Comparison of ENCODE assay signal across 21 cellular contexts in the genomic region with DNA sequence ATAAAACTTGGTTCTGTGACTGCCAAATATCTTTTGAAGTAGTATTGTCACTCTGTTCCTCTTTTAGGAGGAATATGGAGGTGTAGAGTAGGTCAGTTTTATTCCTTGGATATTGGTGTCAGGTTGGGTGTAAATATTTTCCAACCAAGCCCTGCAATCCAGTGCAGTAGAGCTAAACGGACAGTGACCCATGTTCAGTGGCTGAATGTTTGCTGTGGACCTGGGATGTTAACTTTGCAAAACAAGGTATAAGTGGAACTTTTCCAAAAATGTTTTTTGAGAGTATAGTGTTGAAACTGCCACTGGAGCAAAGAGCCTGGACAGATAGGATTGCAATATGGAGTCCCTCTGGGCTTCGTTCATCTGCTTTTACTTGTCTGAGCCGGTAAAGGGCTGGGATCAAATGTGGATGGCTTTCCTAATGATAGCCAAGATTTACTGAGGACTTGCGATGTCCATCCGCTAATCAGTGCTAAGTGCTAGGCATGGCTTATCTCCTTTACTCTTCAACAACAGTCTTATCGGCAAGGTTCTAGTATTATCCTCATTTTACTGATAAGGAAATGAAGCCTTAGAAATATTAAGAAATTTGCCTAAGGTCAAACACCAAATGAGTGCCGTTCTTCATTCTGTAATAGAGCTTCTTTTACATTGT.
"Had no signal": no experiment of that assay in that cellular context is flagged by ENCODE, and none has a peak within 500 bp of the region (broad histone marks: within the 10 kb centered on the region; RNA-seq: fewer than 3 reads in every experiment).

No MANE protein-coding gene starts in this region.

- H3K36me3 ChIP-seq: gastrocnemius medialis, left lung, lower lobe of right lung, right atrium auricular region, stomach, thoracic aorta, transverse colon had no signal

- H3K27me3 Mint-ChIP-seq: memory B cell, naive B cell had no signal

- H3K9me3 Mint-ChIP-seq: memory B cell had no signal

- H3K27ac Mint-ChIP-seq: memory B cell had no signal

- H3K9me3 ChIP-seq: gastrocnemius medialis, left lung, lower lobe of right lung, right atrium auricular region, stomach, thoracic aorta, transverse colon had no signal

- H3K36me3 Mint-ChIP-seq: memory B cell, naive B cell had no signal

- DNase-seq: cortex of kidney; dorsolateral prefrontal cortex; effector CD8-positive, alpha-beta T cell; gastrocnemius medialis; glutamatergic neuron; islet precursor cell; left lung; lower lobe of right lung; naive B cell; posterior cingulate gyrus; small intestine; stimulated activated CD4-positive, alpha-beta T cell treated with anti-CD3 and anti-CD28 coated beads, Interleukin-12 subunit alpha, Interleukin-12 subunit beta, amount 100 ng/mL, for 4 hours; stimulated activated naive CD4-positive, alpha-beta T cell; stomach; substantia nigra; transverse colon had no signal

- H3K4me3 ChIP-seq: dorsolateral prefrontal cortex, gastrocnemius medialis, left lung, lower lobe of right lung, right atrium auricular region, stomach, thoracic aorta, transverse colon had no signal

- H3K27me3 ChIP-seq: dorsolateral prefrontal cortex, gastrocnemius medialis, left lung, right atrium auricular region, stomach, transverse colon had no signal

- ATAC-seq: esophagus mucosa, gastrocnemius medialis, left lung, lower lobe of right lung had no signal

- H3K27ac ChIP-seq: dorsolateral prefrontal cortex, gastrocnemius medialis, left lung, lower lobe of right lung, right atrium auricular region, stomach, thoracic aorta, transverse colon had no signal

- H3K4me3 Mint-ChIP-seq: memory B cell, naive B cell had no signal

- FAIRE-seq: endometrium, small intestine had no signal
